In the genomic region with DNA sequence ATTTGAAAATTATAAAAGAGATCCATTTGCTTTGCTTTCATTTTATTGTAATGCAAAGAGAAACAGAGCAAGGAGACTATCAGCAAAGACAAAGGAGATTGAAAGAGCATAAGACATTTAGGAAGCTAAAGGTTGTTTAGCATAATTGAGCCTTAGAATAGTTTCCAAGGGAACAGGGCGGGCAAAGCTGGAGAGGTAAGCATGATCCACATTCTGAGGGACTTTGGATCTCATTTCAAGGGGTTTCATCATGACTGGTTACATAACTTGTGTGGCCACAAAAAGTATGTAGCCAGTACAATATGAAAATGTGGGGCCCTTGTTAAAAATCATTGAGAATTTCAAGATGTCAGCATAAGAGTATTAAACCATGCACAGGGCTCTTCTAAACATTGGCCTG, we compare ENCODE assay signal across 3 cellular contexts.
A peak's percentile ranks its signal among the peaks of the same experiment; 100 is the strongest.
TF ChIP-seq lines count a peak whose summit lies in the region.

No MANE protein-coding gene starts in this region.

TF ChIP-seq in GM23338, 12 proteins besides CTCF, POLR2A, EP300 and RAD21:
- TF ChIP-seq NANOG (IDR thresholded peaks at IDR 0.05; ENCODE audit: borderline replicate concordance) (peak; percentile 46; the same call in 1 of the 2 replicates), EZH2 (IDR thresholded peaks at IDR 0.05; ENCODE audit: low read depth, unreplicated experiment) (no peak), POLR2AphosphoS5 (IDR thresholded peaks at IDR 0.05; ENCODE audit: low read depth) (no peak)
- TF ChIP-seq, protein P1, sequence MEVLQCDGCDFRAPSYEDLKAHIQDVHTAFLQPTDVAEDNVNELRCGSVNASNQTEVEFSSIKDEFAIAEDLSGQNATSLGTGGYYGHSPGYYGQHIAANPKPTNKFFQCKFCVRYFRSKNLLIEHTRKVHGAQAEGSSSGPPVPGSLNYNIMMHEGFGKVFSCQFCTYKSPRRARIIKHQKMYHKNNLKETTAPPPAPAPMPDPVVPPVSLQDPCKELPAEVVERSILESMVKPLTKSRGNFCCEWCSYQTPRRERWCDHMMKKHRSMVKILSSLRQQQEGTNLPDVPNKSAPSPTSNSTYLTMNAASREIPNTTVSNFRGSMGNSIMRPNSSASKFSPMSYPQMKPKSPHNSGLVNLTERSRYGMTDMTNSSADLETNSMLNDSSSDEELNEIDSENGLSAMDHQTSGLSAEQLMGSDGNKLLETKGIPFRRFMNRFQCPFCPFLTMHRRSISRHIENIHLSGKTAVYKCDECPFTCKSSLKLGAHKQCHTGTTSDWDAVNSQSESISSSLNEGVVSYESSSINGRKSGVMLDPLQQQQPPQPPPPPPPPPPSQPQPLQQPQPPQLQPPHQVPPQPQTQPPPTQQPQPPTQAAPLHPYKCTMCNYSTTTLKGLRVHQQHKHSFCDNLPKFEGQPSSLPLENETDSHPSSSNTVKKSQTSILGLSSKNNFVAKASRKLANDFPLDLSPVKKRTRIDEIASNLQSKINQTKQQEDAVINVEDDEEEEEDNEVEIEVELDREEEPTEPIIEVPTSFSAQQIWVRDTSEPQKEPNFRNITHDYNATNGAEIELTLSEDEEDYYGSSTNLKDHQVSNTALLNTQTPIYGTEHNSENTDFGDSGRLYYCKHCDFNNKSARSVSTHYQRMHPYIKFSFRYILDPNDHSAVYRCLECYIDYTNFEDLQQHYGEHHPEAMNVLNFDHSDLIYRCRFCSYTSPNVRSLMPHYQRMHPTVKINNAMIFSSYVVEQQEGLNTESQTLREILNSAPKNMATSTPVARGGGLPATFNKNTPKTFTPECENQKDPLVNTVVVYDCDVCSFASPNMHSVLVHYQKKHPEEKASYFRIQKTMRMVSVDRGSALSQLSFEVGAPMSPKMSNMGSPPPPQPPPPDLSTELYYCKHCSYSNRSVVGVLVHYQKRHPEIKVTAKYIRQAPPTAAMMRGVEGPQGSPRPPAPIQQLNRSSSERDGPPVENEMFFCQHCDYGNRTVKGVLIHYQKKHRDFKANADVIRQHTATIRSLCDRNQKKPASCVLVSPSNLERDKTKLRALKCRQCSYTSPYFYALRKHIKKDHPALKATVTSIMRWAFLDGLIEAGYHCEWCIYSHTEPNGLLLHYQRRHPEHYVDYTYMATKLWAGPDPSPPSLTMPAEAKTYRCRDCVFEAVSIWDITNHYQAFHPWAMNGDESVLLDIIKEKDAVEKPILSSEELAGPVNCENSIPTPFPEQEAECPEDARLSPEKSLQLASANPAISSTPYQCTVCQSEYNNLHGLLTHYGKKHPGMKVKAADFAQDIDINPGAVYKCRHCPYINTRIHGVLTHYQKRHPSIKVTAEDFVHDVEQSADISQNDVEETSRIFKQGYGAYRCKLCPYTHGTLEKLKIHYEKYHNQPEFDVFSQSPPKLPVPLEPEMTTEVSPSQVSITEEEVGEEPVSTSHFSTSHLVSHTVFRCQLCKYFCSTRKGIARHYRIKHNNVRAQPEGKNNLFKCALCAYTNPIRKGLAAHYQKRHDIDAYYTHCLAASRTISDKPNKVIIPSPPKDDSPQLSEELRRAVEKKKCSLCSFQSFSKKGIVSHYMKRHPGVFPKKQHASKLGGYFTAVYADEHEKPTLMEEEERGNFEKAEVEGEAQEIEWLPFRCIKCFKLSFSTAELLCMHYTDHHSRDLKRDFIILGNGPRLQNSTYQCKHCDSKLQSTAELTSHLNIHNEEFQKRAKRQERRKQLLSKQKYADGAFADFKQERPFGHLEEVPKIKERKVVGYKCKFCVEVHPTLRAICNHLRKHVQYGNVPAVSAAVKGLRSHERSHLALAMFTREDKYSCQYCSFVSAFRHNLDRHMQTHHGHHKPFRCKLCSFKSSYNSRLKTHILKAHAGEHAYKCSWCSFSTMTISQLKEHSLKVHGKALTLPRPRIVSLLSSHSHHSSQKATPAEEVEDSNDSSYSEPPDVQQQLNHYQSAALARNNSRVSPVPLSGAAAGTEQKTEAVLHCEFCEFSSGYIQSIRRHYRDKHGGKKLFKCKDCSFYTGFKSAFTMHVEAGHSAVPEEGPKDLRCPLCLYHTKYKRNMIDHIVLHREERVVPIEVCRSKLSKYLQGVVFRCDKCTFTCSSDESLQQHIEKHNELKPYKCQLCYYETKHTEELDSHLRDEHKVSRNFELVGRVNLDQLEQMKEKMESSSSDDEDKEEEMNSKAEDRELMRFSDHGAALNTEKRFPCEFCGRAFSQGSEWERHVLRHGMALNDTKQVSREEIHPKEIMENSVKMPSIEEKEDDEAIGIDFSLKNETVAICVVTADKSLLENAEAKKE (CRISPR knock-in tag; IDR thresholded peaks at IDR 0.05), result no peak

TF ChIP-seq in H1, 55 proteins besides CTCF, POLR2A, EP300 and RAD21 (continues in another document):
- TF ChIP-seq SP4 (IDR thresholded peaks at IDR 0.05; ENCODE audit: low read length) (no peak), RNF2 (IDR thresholded peaks at IDR 0.05; ENCODE audit: borderline replicate concordance, low read depth, low read length, missing control alignments, poor library complexity, severe bottlenecking) (no peak), TAF1 (IDR thresholded peaks at IDR 0.05; ENCODE audit: low read depth, low read length) (no peak), CBX8 (IDR thresholded peaks at IDR 0.05; ENCODE audit: borderline replicate concordance, low read depth, low read length) (no peak), JUND (IDR thresholded peaks at IDR 0.05; ENCODE audit: low read length) (no peak), EGR1 (IDR thresholded peaks at IDR 0.05; ENCODE audit: borderline replicate concordance, low read depth, low read length) (no peak), MAFK (IDR thresholded peaks at IDR 0.05; ENCODE audit: low read depth, low read length) (no peak)

TF ChIP-seq in liver, 16 proteins besides CTCF, POLR2A, EP300 and RAD21:
- TF ChIP-seq FOXA2 (IDR thresholded peaks at IDR 0.05) (no peak), TAF1 (conservative IDR thresholded peaks at IDR 0.05) (no peak), HNF4A (conservative IDR thresholded peaks at IDR 0.05) (peak; percentile 48 to 60)
- TF ChIP-seq, protein P2, sequence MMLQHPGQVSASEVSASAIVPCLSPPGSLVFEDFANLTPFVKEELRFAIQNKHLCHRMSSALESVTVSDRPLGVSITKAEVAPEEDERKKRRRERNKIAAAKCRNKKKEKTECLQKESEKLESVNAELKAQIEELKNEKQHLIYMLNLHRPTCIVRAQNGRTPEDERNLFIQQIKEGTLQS (IDR thresholded peaks at IDR 0.05), result no peak
